8 cellular contexts compared by ENCODE assay signal in genomic region chr3:85632921-85633320, GRCh38.
"Had no signal": no experiment of that assay in that cellular context is flagged by ENCODE, and none has a peak within 500 bp of the region (broad histone marks: within the 10 kb centered on the region; RNA-seq: fewer than 3 reads in every experiment).

No MANE protein-coding gene starts in this region.

- ATAC-seq: HepG2, K562 had no signal

- H3K27me3 Mint-ChIP-seq: IgD-negative memory B cell had no signal

- FAIRE-seq: HepG2, HTR-8/SVneo, K562 had no signal

- H3K4me3 Mint-ChIP-seq: IgD-negative memory B cell had no signal

- H3K36me3 Mint-ChIP-seq: IgD-negative memory B cell had no signal

- DNase-seq: IMR-90, KBM-7, KG1 had no signal

- H3K4me1 Mint-ChIP-seq: IgD-negative memory B cell had no signal

- H3K27ac Mint-ChIP-seq: IgD-negative memory B cell had no signal

- H3K27ac ChIP-seq: HL-60 had no signal

- H3K4me3 ChIP-seq: K562 had no signal
